Comparison of ENCODE assay signal across 9 cellular contexts in genomic region chr5:37774912-37775483, GRCh38.
A peak's percentile ranks its signal among the peaks of the same experiment; 100 is the strongest.
DNase-seq lines count a peak whose midpoint lies in the region; ATAC-seq and TF ChIP-seq lines count a peak whose summit lies in the region.
"Had no signal": no experiment of that assay in that cellular context is flagged by ENCODE, and none has a peak within 500 bp of the region (broad histone marks: within the 10 kb centered on the region; RNA-seq: fewer than 3 reads in every experiment).

No MANE protein-coding gene starts in this region.

- H3K79me2 ChIP-seq in osteoblast (ENCODE audit: insufficient read depth, low read length), result no peaks in the 10 kb centered on the region

- peaks cover 14% of the 10 kb centered on the region for H3K9me3 Mint-ChIP-seq in activated T-helper 1 cell treated with anti-CD3 and anti-CD28 coated beads, Interleukin-12 subunit alpha, Interleukin-12 subunit beta, Interleukin-2, Interleukin-4 antibody, amounts not matched to agents 30 ng/mL and 10 ng/mL and 1 ng/mL, durations not matched to agents 14 hours and 24 hours and 36 hours

- no peak overlapping the region for H2AFZ ChIP-seq in osteoblast (ENCODE audit: low read length)

- no peaks in the 10 kb centered on the region for H4K20me1 ChIP-seq in osteoblast (ENCODE audit: insufficient read depth, low read length)

- H3K4me1 Mint-ChIP-seq in activated T-helper 1 cell treated with anti-CD3 and anti-CD28 coated beads, Interleukin-12 subunit alpha, Interleukin-12 subunit beta, Interleukin-2, Interleukin-4 antibody, amounts not matched to agents 30 ng/mL and 10 ng/mL and 1 ng/mL, durations not matched to agents 14 hours and 24 hours and 36 hours (ENCODE audit: low read depth), result no peaks in the 10 kb centered on the region

- no peaks in the 10 kb centered on the region for H3K36me3 Mint-ChIP-seq in activated T-helper 1 cell treated with anti-CD3 and anti-CD28 coated beads, Interleukin-12 subunit alpha, Interleukin-12 subunit beta, Interleukin-2, Interleukin-4 antibody, amounts not matched to agents 30 ng/mL and 10 ng/mL and 1 ng/mL, durations not matched to agents 14 hours and 24 hours and 36 hours (ENCODE audit: low read depth)

- no peak overlapping the region for H3K4me2 ChIP-seq in osteoblast (ENCODE audit: insufficient read depth, low read length)

- no peaks in the 10 kb centered on the region for H3K9me3 ChIP-seq in body of pancreas
- no peaks in the 10 kb centered on the region for H3K9me3 ChIP-seq in osteoblast (ENCODE audit: low read depth, low read length)

- no peak overlapping the region for H3K4me3 Mint-ChIP-seq in activated T-helper 1 cell treated with anti-CD3 and anti-CD28 coated beads, Interleukin-12 subunit alpha, Interleukin-12 subunit beta, Interleukin-2, Interleukin-4 antibody, amounts not matched to agents 30 ng/mL and 10 ng/mL and 1 ng/mL, durations not matched to agents 14 hours and 24 hours and 36 hours

- H3K27ac ChIP-seq in body of pancreas (no peak overlapping the region), osteoblast (ENCODE audit: low read depth, low read length) (no peak overlapping the region)

- H3K36me3 ChIP-seq in body of pancreas (replicated peaks in 1 of 2; ENCODE audit: insufficient read depth in 1 of 2, low read depth in 2 of 2), result no peaks in the 10 kb centered on the region
- no peaks in the 10 kb centered on the region for H3K36me3 ChIP-seq in osteoblast (ENCODE audit: insufficient read depth, low read length)

- no peak for ATAC-seq in body of pancreas
- no peak for ATAC-seq in HG03565 (IDR thresholded peaks at IDR 0.05; ENCODE audit: unreplicated experiment)

- H3K27me3 ChIP-seq in body of pancreas (no peaks in the 10 kb centered on the region), osteoblast (ENCODE audit: insufficient read depth, low read length) (no peaks in the 10 kb centered on the region)

- no peaks in the 10 kb centered on the region for H3K27me3 Mint-ChIP-seq in activated T-helper 1 cell treated with anti-CD3 and anti-CD28 coated beads, Interleukin-12 subunit alpha, Interleukin-12 subunit beta, Interleukin-2, Interleukin-4 antibody, amounts not matched to agents 30 ng/mL and 10 ng/mL and 1 ng/mL, durations not matched to agents 14 hours and 24 hours and 36 hours (ENCODE audit: insufficient read depth)

- intact Hi-C loops in body of pancreas (cut with DNase I), result no loop called here
- intact Hi-C loops in activated T-helper 1 cell treated with anti-CD3 and anti-CD28 coated beads, Interleukin-12 subunit alpha, Interleukin-12 subunit beta, Interleukin-2, Interleukin-4 antibody, amounts not matched to agents 30 ng/mL and 10 ng/mL and 1 ng/mL, durations not matched to agents 14 hours and 24 hours and 36 hours (cut with micrococcal nuclease), result no loop called here

- no peak overlapping the region for H3K4me3 ChIP-seq in body of pancreas
- no peak overlapping the region for H3K4me3 ChIP-seq in osteoblast (ENCODE audit: insufficient read depth, low read length)

- TF ChIP-seq CTCF in body of pancreas (IDR thresholded peaks at IDR 0.05) (peak in 4 of 7 experiments; percentile 22 to 43 (median 30)), osteoblast (IDR thresholded peaks at IDR 0.05; ENCODE audit: extremely low read depth, low read depth, low read length) (peak; percentile 73)

- H3K27ac Mint-ChIP-seq in activated T-helper 1 cell treated with anti-CD3 and anti-CD28 coated beads, Interleukin-12 subunit alpha, Interleukin-12 subunit beta, Interleukin-2, Interleukin-4 antibody, amounts not matched to agents 30 ng/mL and 10 ng/mL and 1 ng/mL, durations not matched to agents 14 hours and 24 hours and 36 hours, result no peak overlapping the region

- peak; percentile 33 for DNase-seq in NCI-H446 (lab: John Stamatoyannopoulos, UW)
- no peak for DNase-seq in NCI-H446 treated with DMSO at 0.1 percent for 48 hours (lab: John Stamatoyannopoulos, UW)
- DNase-seq in LHCN-M2 (ENCODE audit: low read depth), result peak; percentile 68
- no peak for DNase-seq in body of pancreas
- no peak for DNase-seq in osteoblast (ENCODE audit: insufficient read length, low spot score, missing footprints)
- no peak for DNase-seq in NCI-H2171 (lab: John Stamatoyannopoulos, UW)
- DNase-seq in activated T-helper 1 cell treated with anti-CD3 and anti-CD28 coated beads, Interleukin-12 subunit alpha, Interleukin-12 subunit beta, Interleukin-2, Interleukin-4 antibody, amounts not matched to agents 30 ng/mL and 10 ng/mL and 1 ng/mL, durations not matched to agents 14 hours and 24 hours and 36 hours (ENCODE audit: low spot score), result no peak
- DNase-seq: NCI-H1092 had no signal

- 93 to 94% methylated on average over 9 of the region's 9 CpGs for WGBS in body of pancreas, 2 donors

- H3K4me1 ChIP-seq in body of pancreas (no peaks in the 10 kb centered on the region), osteoblast (ENCODE audit: insufficient read depth, low read length) (peaks cover 47% of the 10 kb centered on the region)

- TF ChIP-seq POLR2A in body of pancreas (IDR thresholded peaks at IDR 0.05), result no peak

Comparison
In these comparisons a context has a peak if more than half of its experiments do, and no peak if none do; other contexts are left out.
1. DNase-seq: peak in NCI-H446 (2 of 2) and LHCN-M2 (single experiment); none in NCI-H446 treated with DMSO at 0.1 percent for 48 hours (single experiment), body of pancreas (0 of 4), osteoblast (single experiment), NCI-H2171 (single experiment) and activated T-helper 1 cell treated with anti-CD3 and anti-CD28 coated beads, Interleukin-12 subunit alpha, Interleukin-12 subunit beta, Interleukin-2, Interleukin-4 antibody, amounts not matched to agents 30 ng/mL and 10 ng/mL and 1 ng/mL, durations not matched to agents 14 hours and 24 hours and 36 hours (single experiment).